In the genomic region with DNA sequence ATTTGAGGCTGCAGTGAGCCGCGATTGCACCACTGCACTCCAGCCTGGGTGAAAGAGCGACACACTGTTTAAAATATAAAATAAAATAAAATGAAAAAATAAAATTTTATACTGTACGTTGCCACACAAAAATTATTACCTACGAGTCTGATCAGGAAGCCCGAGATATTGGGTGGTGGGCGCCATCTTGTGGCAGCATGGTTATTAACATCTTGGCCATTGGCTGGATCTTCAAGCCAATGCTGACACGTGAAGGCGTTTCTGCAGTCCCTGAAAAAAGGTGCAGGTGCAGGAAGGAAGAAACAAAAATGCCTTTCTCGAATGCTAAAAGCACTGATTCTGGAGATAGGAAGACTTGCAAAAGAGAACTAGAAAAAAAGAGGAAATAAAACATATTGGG, we compare ENCODE assay signal across 8 cellular contexts. TPM values are rescaled to one million over a fixed set of nuclear protein-coding genes. Genes with fewer than 3 reads are reported as not detected.
DNase-seq lines count a peak whose midpoint lies in the region; ATAC-seq, FAIRE-seq and TF ChIP-seq lines count a peak whose summit lies in the region.

No MANE protein-coding gene starts in this region.

- peak; percentile 32 to 66 (median 41) for DNase-seq in CD8-positive, alpha-beta memory T cell
- DNase-seq in H54 (ENCODE audit: insufficient read length, low spot score) (peak; percentile 16), NCI-H748 (lab: John Stamatoyannopoulos, UW; ENCODE audit: unreplicated experiment) (peak; percentile 52), epidermal melanocyte (ENCODE audit: insufficient read length, low spot score) (peak; percentile 34)
- DNase-seq in activated CD8-positive, alpha-beta memory T cell treated with anti-CD3 and anti-CD28 coated beads, Interleukin-2, amount 50 U/mL, for 24 hours (ENCODE audit: extremely low read depth): peak; percentile 14
- DNase-seq in natural killer cell treated with Interleukin-12 subunit alpha and Interleukin-12 subunit beta and Interleukin-15 and Interleukin-18, amount 100 ng/mL, for 72 hours (ENCODE audit: low spot score): peak; percentile 64
- peak; percentile 73 for DNase-seq in stimulated activated naive CD8-positive, alpha-beta T cell treated with anti-CD3 and anti-CD28 coated beads, Interleukin-15, Interleukin-2, amounts not matched to agents 100 U/mL and 50 U/mL, for 24 hours

- TF ChIP-seq POLR2A in H54 (IDR thresholded peaks at IDR 0.05; ENCODE audit: low read depth, low read length): no peak

- POLR2A ChIA-PET in CD8-positive, alpha-beta memory T cell (lab: Charles Lee): no interaction called here

- no peak overlapping the region for H3K4me3 ChIP-seq in CD8-positive, alpha-beta memory T cell (ENCODE audit: low read length)

- H3K9me3 Mint-ChIP-seq in CD8-positive, alpha-beta memory T cell: no peaks in the 10 kb centered on the region
- H3K9me3 Mint-ChIP-seq in natural killer cell treated with Interleukin-12 subunit alpha and Interleukin-12 subunit beta and Interleukin-15 and Interleukin-18, amount 100 ng/mL, for 72 hours: no peaks in the 10 kb centered on the region

- peak in 1 of 2 donors; percentile 65 for ATAC-seq in natural killer cell treated with Interleukin-12 subunit alpha and Interleukin-12 subunit beta and Interleukin-15 and Interleukin-18, amount 100 ng/mL, for 72 hours
- no peak for ATAC-seq in stimulated activated naive CD8-positive, alpha-beta T cell treated with anti-CD3 and anti-CD28 coated beads, Interleukin-15, Interleukin-2, amounts not matched to agents 100 U/mL and 50 U/mL, for 24 hours
- ATAC-seq in GM21367 (IDR thresholded peaks at IDR 0.05; ENCODE audit: unreplicated experiment): no peak

- H3K4me3 Mint-ChIP-seq in CD8-positive, alpha-beta memory T cell: no peak overlapping the region
- no peak overlapping the region for H3K4me3 Mint-ChIP-seq in natural killer cell treated with Interleukin-12 subunit alpha and Interleukin-12 subunit beta and Interleukin-15 and Interleukin-18, amount 100 ng/mL, for 72 hours

- no peaks in the 10 kb centered on the region for H3K36me3 ChIP-seq in CD8-positive, alpha-beta memory T cell (ENCODE audit: insufficient read depth, low read length)

- H3K4me1 Mint-ChIP-seq in CD8-positive, alpha-beta memory T cell: peaks cover 0 to 5% (median 3%) of the 10 kb centered on the region in 3 donors
- H3K4me1 Mint-ChIP-seq in natural killer cell treated with Interleukin-12 subunit alpha and Interleukin-12 subunit beta and Interleukin-15 and Interleukin-18, amount 100 ng/mL, for 72 hours (ENCODE audit: low read depth in 2 of 2): peaks cover 0 to 6% of the 10 kb centered on the region in 2 donors

- H3K27ac ChIP-seq in CD8-positive, alpha-beta memory T cell (ENCODE audit: low read depth, low read length): no peak overlapping the region

- H3K36me3 Mint-ChIP-seq in CD8-positive, alpha-beta memory T cell: no peaks in the 10 kb centered on the region
- no peaks in the 10 kb centered on the region for H3K36me3 Mint-ChIP-seq in natural killer cell treated with Interleukin-12 subunit alpha and Interleukin-12 subunit beta and Interleukin-15 and Interleukin-18, amount 100 ng/mL, for 72 hours

- no peaks in the 10 kb centered on the region for H3K27me3 ChIP-seq in CD8-positive, alpha-beta memory T cell (ENCODE audit: insufficient read depth, low read length, poor library complexity, severe bottlenecking)

- CTCF ChIA-PET in CD8-positive, alpha-beta memory T cell (lab: Charles Lee): no interaction called here

- no peak for FAIRE-seq in H54 (lab: Jason Lieb, UNC)

- H3K27me3 Mint-ChIP-seq in CD8-positive, alpha-beta memory T cell: peaks cover 0 to 13% of the 10 kb centered on the region in 2 donors
- H3K27me3 Mint-ChIP-seq in natural killer cell treated with Interleukin-12 subunit alpha and Interleukin-12 subunit beta and Interleukin-15 and Interleukin-18, amount 100 ng/mL, for 72 hours: peaks cover 0 to 17% of the 10 kb centered on the region in 2 donors

- H3K27ac Mint-ChIP-seq in CD8-positive, alpha-beta memory T cell: peak overlapping the region in 1 of 8 donors; percentile 43
- H3K27ac Mint-ChIP-seq in natural killer cell treated with Interleukin-12 subunit alpha and Interleukin-12 subunit beta and Interleukin-15 and Interleukin-18, amount 100 ng/mL, for 72 hours: no peak overlapping the region

- H3K9me3 ChIP-seq in CD8-positive, alpha-beta memory T cell (ENCODE audit: low read length): no peaks in the 10 kb centered on the region

- no peaks in the 10 kb centered on the region for H3K4me1 ChIP-seq in CD8-positive, alpha-beta memory T cell (ENCODE audit: insufficient read depth, low read length)

RNA-seq across cellular contexts. Expression of a gene that starts 4.9 kb away (rescaled TPM):
- total RNA-seq in CD8-positive, alpha-beta memory T cell: under 1 TPM in 1 of 2 experiments, not detected in 1; 0.07 TPM
- not detected for polyA plus RNA-seq in CD8-positive, alpha-beta memory T cell
- not detected for total RNA-seq in natural killer cell treated with Interleukin-12 subunit alpha and Interleukin-12 subunit beta and Interleukin-15 and Interleukin-18, amount 100 ng/mL, for 72 hours

RNA-seq across cellular contexts. Expression of a gene that starts 34.6 kb away (rescaled TPM):
- not detected for total RNA-seq in CD8-positive, alpha-beta memory T cell
- polyA plus RNA-seq in CD8-positive, alpha-beta memory T cell: not detected
- total RNA-seq in natural killer cell treated with Interleukin-12 subunit alpha and Interleukin-12 subunit beta and Interleukin-15 and Interleukin-18, amount 100 ng/mL, for 72 hours: under 1 TPM in 1 of 2 donors, not detected in 1; 0.31 TPM

Comparison
In these comparisons a context has a peak if more than half of its experiments do, and no peak if none do; other contexts are left out.
1. DNase-seq: peak in every context shown above with its lines; median percentile 73 in stimulated activated naive CD8-positive, alpha-beta T cell treated with anti-CD3 and anti-CD28 coated beads, Interleukin-15, Interleukin-2, amounts not matched to agents 100 U/mL and 50 U/mL, for 24 hours; 64 in natural killer cell treated with Interleukin-12 subunit alpha and Interleukin-12 subunit beta and Interleukin-15 and Interleukin-18, amount 100 ng/mL, for 72 hours; 52 in NCI-H748; 41 in CD8-positive, alpha-beta memory T cell; 34 in epidermal melanocyte; 16 in H54; 14 in activated CD8-positive, alpha-beta memory T cell treated with anti-CD3 and anti-CD28 coated beads, Interleukin-2, amount 50 U/mL, for 24 hours.